12 cellular contexts compared by ENCODE assay signal in genomic region chr1:7679159-7679872, GRCh38.
DNase-seq lines count a peak whose midpoint lies in the region; ATAC-seq and TF ChIP-seq lines count a peak whose summit lies in the region.
"Had no signal": no experiment of that assay in that cellular context is flagged by ENCODE, and none has a peak within 500 bp of the region (broad histone marks: within the 10 kb centered on the region; RNA-seq: fewer than 3 reads in every experiment).

No MANE protein-coding gene starts in this region.

- H3K27me3 Mint-ChIP-seq in activated T-cell treated with anti-CD3 and anti-CD28 coated beads, Interleukin-2, amount 50 U/mL, for 4 hours (ENCODE audit: low read depth): peaks cover 3% of the 10 kb centered on the region
- H3K27me3 Mint-ChIP-seq in brain: no peaks in the 10 kb centered on the region

- peak overlapping the region in 1 of 2 donors; percentile 74 for H3K9ac ChIP-seq in mucosa of rectum (ENCODE audit: low read depth in 1 of 2, low read length in 2 of 2)

- H3K36me3 ChIP-seq in mucosa of rectum (ENCODE audit: control insufficient read depth in 2 of 2, insufficient read depth in 2 of 2, low read length in 2 of 2) (no peaks in the 10 kb centered on the region), suprapubic skin (no peaks in the 10 kb centered on the region), gastroesophageal sphincter (no peaks in the 10 kb centered on the region), body of pancreas (replicated peaks in 1 of 2; ENCODE audit: insufficient read depth in 1 of 2, low read depth in 2 of 2) (no peaks in the 10 kb centered on the region)
- H3K36me3 ChIP-seq: colonic mucosa, MG63 had no signal

- intact Hi-C loops in body of pancreas (cut with DNase I): loop anchor here (10.0 kb wide), 1 partner anchor 215 kb away; no protein-coding TSS in a partner anchor

- no peak for TF ChIP-seq POLR2A in suprapubic skin (IDR thresholded peaks at IDR 0.05)
- TF ChIP-seq POLR2A in gastroesophageal sphincter (IDR thresholded peaks at IDR 0.05): no peak
- no peak for TF ChIP-seq POLR2A in body of pancreas (IDR thresholded peaks at IDR 0.05)

- no peak for ATAC-seq in activated T-cell treated with anti-CD3 and anti-CD28 coated beads, Interleukin-2, amount 50 U/mL, for 4 hours
- no peak for ATAC-seq in gastroesophageal sphincter
- ATAC-seq in body of pancreas: no peak

- WGBS in suprapubic skin: 84% methylated on average over 11 of the region's 17 CpGs
- WGBS in gastroesophageal sphincter (ENCODE audit: low coverage in 1 of 2), 2 donors: 100% methylated on average over 1 of the region's 17 CpGs; no CpG with 5 or more reads in 1 of the 2 donors
- WGBS in body of pancreas, 2 donors: 50 to 82% methylated on average over 3 to 17 of the region's 17 CpGs

- no peaks in the 10 kb centered on the region for H3K27me3 ChIP-seq in mucosa of rectum (ENCODE audit: control insufficient read depth in 2 of 2, insufficient read depth in 2 of 2, low read length in 2 of 2)
- H3K27me3 ChIP-seq in suprapubic skin: no peaks in the 10 kb centered on the region
- H3K27me3 ChIP-seq in gastroesophageal sphincter: no peaks in the 10 kb centered on the region
- H3K27me3 ChIP-seq in body of pancreas: no peaks in the 10 kb centered on the region
- H3K27me3 ChIP-seq: colonic mucosa, MG63 had no signal

- H3K9me3 Mint-ChIP-seq in activated T-cell treated with anti-CD3 and anti-CD28 coated beads, Interleukin-2, amount 50 U/mL, for 4 hours: no peaks in the 10 kb centered on the region
- H3K9me3 Mint-ChIP-seq in brain: no peaks in the 10 kb centered on the region

- H3K27ac ChIP-seq in mucosa of rectum (ENCODE audit: low read depth in 2 of 2, low read length in 2 of 2) (peak overlapping the region; percentile 20 to 23), suprapubic skin (no peak overlapping the region), gastroesophageal sphincter (peak overlapping the region in 2 of 4 donors; percentile 68 to 77), body of pancreas (no peak overlapping the region)
- H3K27ac ChIP-seq: colonic mucosa, PC-9 had no signal

- TF ChIP-seq CTCF in brain (conservative IDR thresholded peaks at IDR 0.05): no peak
- no peak for TF ChIP-seq CTCF in suprapubic skin (IDR thresholded peaks at IDR 0.05)
- no peak for TF ChIP-seq CTCF in gastroesophageal sphincter (IDR thresholded peaks at IDR 0.05)
- TF ChIP-seq CTCF in body of pancreas (IDR thresholded peaks at IDR 0.05): no peak

- no peaks in the 10 kb centered on the region for H3K36me3 Mint-ChIP-seq in activated T-cell treated with anti-CD3 and anti-CD28 coated beads, Interleukin-2, amount 50 U/mL, for 4 hours (ENCODE audit: insufficient read depth)
- peaks cover 4% of the 10 kb centered on the region for H3K36me3 Mint-ChIP-seq in brain

- TF ChIP-seq EP300 in suprapubic skin (IDR thresholded peaks at IDR 0.05) (no peak), gastroesophageal sphincter (IDR thresholded peaks at IDR 0.05) (no peak)

- H3K4me3 Mint-ChIP-seq in activated T-cell treated with anti-CD3 and anti-CD28 coated beads, Interleukin-2, amount 50 U/mL, for 4 hours: peak overlapping the region; percentile 75
- peak overlapping the region; percentile 70 to 82 (median 79) for H3K4me3 Mint-ChIP-seq in brain

- DNase-seq in activated T-cell treated with anti-CD3 and anti-CD28 coated beads, Interleukin-2, amount 50 U/mL, for 4 hours: no peak
- DNase-seq in activated T-cell treated with anti-CD3 and anti-CD28 coated beads for 4 hours (no peak), suprapubic skin (ENCODE audit: low spot score in 2 of 2) (no peak), SIG-M5 treated with dmso at 0.1 percent for 504 hours (lab: John Stamatoyannopoulos, UW; ENCODE audit: unreplicated experiment) (no peak), body of pancreas (no peak)
- DNase-seq: activated CD4-positive, alpha-beta T cell treated with anti-CD3 and anti-CD28 coated beads for 48 hours; PC-9 had no signal

- H3K4me3 ChIP-seq in mucosa of rectum (ENCODE audit: low read length in 2 of 2): peak overlapping the region in 1 of 2 donors; percentile 63
- H3K4me3 ChIP-seq in suprapubic skin: peak overlapping the region; percentile 73
- peak overlapping the region in 1 of 2 donors; percentile 83 for H3K4me3 ChIP-seq in gastroesophageal sphincter
- no peak overlapping the region for H3K4me3 ChIP-seq in body of pancreas
- H3K4me3 ChIP-seq: PC-9 had no signal

- peak overlapping the region; percentile 50 to 94 (median 87) for H3K27ac Mint-ChIP-seq in brain

- H3K4me1 Mint-ChIP-seq in activated T-cell treated with anti-CD3 and anti-CD28 coated beads, Interleukin-2, amount 50 U/mL, for 4 hours (ENCODE audit: low read depth): no peaks in the 10 kb centered on the region
- H3K4me1 Mint-ChIP-seq in brain: peaks cover 16% of the 10 kb centered on the region

- no peaks in the 10 kb centered on the region for H3K9me3 ChIP-seq in mucosa of rectum (ENCODE audit: control insufficient read depth in 2 of 2, low read length in 2 of 2)
- no peaks in the 10 kb centered on the region for H3K9me3 ChIP-seq in suprapubic skin
- no peaks in the 10 kb centered on the region for H3K9me3 ChIP-seq in gastroesophageal sphincter
- H3K9me3 ChIP-seq in body of pancreas: no peaks in the 10 kb centered on the region
- H3K9me3 ChIP-seq: colonic mucosa, MG63 had no signal

- H3K4me1 ChIP-seq in mucosa of rectum (ENCODE audit: control insufficient read depth in 2 of 2, insufficient read depth in 2 of 2, low read length in 2 of 2) (peaks cover 15 to 21% of the 10 kb centered on the region in 2 donors), suprapubic skin (peaks cover 16% of the 10 kb centered on the region), gastroesophageal sphincter (peaks cover 0 to 21% (median 9%) of the 10 kb centered on the region in 3 donors), body of pancreas (peaks cover 16% of the 10 kb centered on the region)
- H3K4me1 ChIP-seq: colonic mucosa had no signal

Comparison
In these comparisons a context has a peak if more than half of its experiments do, and no peak if none do; other contexts are left out.
1. H3K27ac ChIP-seq: peak in mucosa of rectum (2 of 2); none in suprapubic skin (single experiment) and body of pancreas (0 of 4).